ENCODE assay signal across 35 cellular contexts in the genomic region with DNA sequence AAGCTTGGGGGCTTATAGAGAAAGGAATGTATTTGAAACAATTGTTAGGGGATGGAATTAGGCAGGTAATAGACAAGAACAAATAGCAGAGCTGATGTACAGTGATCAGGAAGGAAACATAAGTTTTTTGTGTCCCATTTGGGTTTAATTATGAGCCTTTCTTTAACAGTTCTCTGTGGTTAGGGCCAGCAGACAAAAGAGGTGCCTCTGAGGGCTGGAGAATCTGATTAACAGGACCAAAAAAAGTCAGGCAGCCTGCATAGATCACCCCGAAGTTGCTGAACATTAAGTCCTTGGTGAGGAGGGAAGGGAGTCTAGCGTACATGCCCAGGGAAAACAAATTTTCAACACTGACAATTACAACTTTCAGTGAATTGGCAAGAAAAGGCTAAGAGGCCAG.
DNase-seq lines count a peak whose midpoint lies in the region; ATAC-seq, FAIRE-seq and TF ChIP-seq lines count a peak whose summit lies in the region.
"Had no signal": no experiment of that assay in that cellular context is flagged by ENCODE, and none has a peak within 500 bp of the region (broad histone marks: within the 10 kb centered on the region; RNA-seq: fewer than 3 reads in every experiment).

No MANE protein-coding gene starts in this region.

- peaks cover 8% of the 10 kb centered on the region for H3K27me3 Mint-ChIP-seq in nephron (ENCODE audit: low read depth)
- H3K27me3 Mint-ChIP-seq in glutamatergic neuron (ENCODE audit: unreplicated experiment), result no peaks in the 10 kb centered on the region

- H3K27me3 ChIP-seq in HepG2 (ENCODE audit: control insufficient read depth in 1 of 2, insufficient read depth in 2 of 2, low read length in 2 of 2), result no peaks in the 10 kb centered on the region
- H3K27me3 ChIP-seq in right lobe of liver, result no peaks in the 10 kb centered on the region
- no peaks in the 10 kb centered on the region for H3K27me3 ChIP-seq in H1 (replicated peaks in 1 of 4; ENCODE audit: control insufficient read depth in 3 of 4, extremely low read depth in 1 of 4, insufficient read depth in 3 of 4, low read length in 3 of 4)
- H3K27me3 ChIP-seq: gastrocnemius medialis, sigmoid colon had no signal

- TF ChIP-seq CTCF in HepG2 (CRISPR knock-in tag; IDR thresholded peaks at IDR 0.05) (no peak), right lobe of liver (IDR thresholded peaks at IDR 0.05) (no peak), H1 (IDR thresholded peaks at IDR 0.05; ENCODE audit: control extremely low read depth in 1 of 3, insufficient read depth in 1 of 3, low read depth in 1 of 3, low read length in 3 of 3) (no peak), nephron (IDR thresholded peaks at IDR 0.05; ENCODE audit: unreplicated experiment in 3 of 3) (no peak), glutamatergic neuron (IDR thresholded peaks at IDR 0.05; ENCODE audit: partially characterized antibody, unreplicated experiment) (no peak)

- in situ Hi-C loops in HepG2 (cut with HindIII; ENCODE audit: extremely low pct_ligation_motif_present, low pct_unique_long_range_greater_than_20kb), result no loop called here

- H3K4me3 ChIP-seq in HepG2 (replicated peaks in 1 of 3; ENCODE audit: insufficient read depth in 1 of 3, low read depth in 2 of 3, low read length in 3 of 3), result no peak overlapping the region
- no peak overlapping the region for H3K4me3 ChIP-seq in right lobe of liver
- no peak overlapping the region for H3K4me3 ChIP-seq in H1 (ENCODE audit: extremely low read depth in 1 of 4, insufficient read depth in 2 of 4, low read depth in 3 of 4, low read length in 4 of 4)
- H3K4me3 ChIP-seq: coronary artery, gastrocnemius medialis, K562, prostate gland, sigmoid colon had no signal

- H3K36me3 ChIP-seq in HepG2 (replicated peaks in 1 of 2; ENCODE audit: control insufficient read depth in 1 of 2, insufficient read depth in 2 of 2, low read length in 2 of 2) (no peaks in the 10 kb centered on the region), right lobe of liver (no peaks in the 10 kb centered on the region), H1 (ENCODE audit: control insufficient read depth in 2 of 4, insufficient read depth in 4 of 4, low read length in 3 of 4) (no peaks in the 10 kb centered on the region)
- H3K36me3 ChIP-seq: BE2C, gastrocnemius medialis, prostate gland, sigmoid colon had no signal

- no peak overlapping the region for H2AK5ac ChIP-seq in H1 (ENCODE audit: low read depth, low read length)

- H4K5ac ChIP-seq in H1 (ENCODE audit: insufficient read length, low read depth, low read length), result no peak overlapping the region

- H2BK20ac ChIP-seq in H1 (ENCODE audit: low read length), result no peak overlapping the region

- CTCF ChIA-PET in HepG2 (lab: Yijun Ruan, JAX; ENCODE audit: low intra/inter-chr PET ratio, low total read pairs) (no interaction called here), H1 (lab: Charles Lee; ENCODE audit: partially characterized antibody) (interaction anchor here (0.8 to 1.0 kb wide), 2 partner anchors 125 to 183 kb away, joined by 3 read pairs; no protein-coding TSS in a partner anchor)

- H2BK15ac ChIP-seq in H1 (ENCODE audit: low read length), result no peak overlapping the region

- no peaks in the 10 kb centered on the region for H3K79me1 ChIP-seq in H1 (ENCODE audit: low read depth, low read length)

- no peak overlapping the region for H3K9ac ChIP-seq in HepG2 (ENCODE audit: insufficient read depth, low read depth, low read length)
- no peak overlapping the region for H3K9ac ChIP-seq in H1 (replicated peaks in 1 of 4; ENCODE audit: extremely low read depth in 1 of 4, low read depth in 3 of 4, low read length in 3 of 4)

- no peaks in the 10 kb centered on the region for H3K36me3 Mint-ChIP-seq in nephron (ENCODE audit: low read depth)
- H3K36me3 Mint-ChIP-seq in glutamatergic neuron (ENCODE audit: unreplicated experiment), result no peaks in the 10 kb centered on the region
- H3K36me3 Mint-ChIP-seq: activated CD4-positive, alpha-beta memory T cell treated with anti-CD3 and anti-CD28 coated beads for 36 hours; immature natural killer cell; natural killer cell; stimulated activated naive B cell treated with anti-CD40 and anti-IgM and Interleukin-4, amounts not matched to agents 10 μg/mL and 1 μg/mL and 100 μg/mL, for 72 hours had no signal

- no peak overlapping the region for H3K18ac ChIP-seq in H1 (ENCODE audit: extremely low read depth, low read length)

- H3K27ac Mint-ChIP-seq in nephron (peak overlapping the region; percentile 9 to 63 (median 45)), glutamatergic neuron (ENCODE audit: unreplicated experiment) (no peak overlapping the region)
- H3K27ac Mint-ChIP-seq: activated CD4-positive, alpha-beta memory T cell treated with anti-CD3 and anti-CD28 coated beads for 36 hours; activated T-helper 17 cell treated with anti-CD3 and anti-CD28 coated beads, Interleukin-2, amount 50 U/mL, for 72 hours; immature natural killer cell; natural killer cell; stimulated activated naive B cell treated with anti-CD40 and anti-IgM and Interleukin-4, amounts not matched to agents 10 μg/mL and 1 μg/mL and 100 μg/mL, for 72 hours; T-helper 17 cell had no signal

- H3K4me1 ChIP-seq in HepG2 (ENCODE audit: insufficient read depth, low read length) (peaks cover 23% of the 10 kb centered on the region), right lobe of liver (no peaks in the 10 kb centered on the region), H1 (replicated peaks in 1 of 4; ENCODE audit: control insufficient read depth in 3 of 4, insufficient read depth in 4 of 4, low read length in 3 of 4) (peaks cover 0 to 7% (median 1%) of the 10 kb centered on the region in 4 experiments; a peak in 5 of 7 replicates)
- H3K4me1 ChIP-seq: BE2C, gastrocnemius medialis, prostate gland, sigmoid colon had no signal

- no peaks in the 10 kb centered on the region for H3K79me2 ChIP-seq in HepG2 (ENCODE audit: insufficient read depth, low read length)
- no peaks in the 10 kb centered on the region for H3K79me2 ChIP-seq in H1 (ENCODE audit: control insufficient read depth in 1 of 2, insufficient read depth in 2 of 2, low read length in 2 of 2)

- H3K4me1 Mint-ChIP-seq in nephron (peaks cover 22% of the 10 kb centered on the region), glutamatergic neuron (ENCODE audit: low read depth, unreplicated experiment) (no peaks in the 10 kb centered on the region)
- H3K4me1 Mint-ChIP-seq: activated T-helper 17 cell treated with anti-CD3 and anti-CD28 coated beads, Interleukin-2, amount 50 U/mL, for 72 hours; immature natural killer cell; natural killer cell; T-helper 17 cell had no signal

- H3K27ac ChIP-seq in HepG2 (ENCODE audit: extremely low read length, insufficient read depth, low read length), result no peak overlapping the region
- no peak overlapping the region for H3K27ac ChIP-seq in right lobe of liver
- no peak overlapping the region for H3K27ac ChIP-seq in H1 (ENCODE audit: low read depth, low read length)
- H3K27ac ChIP-seq: coronary artery, gastrocnemius medialis, prostate gland, sigmoid colon had no signal

- H2AFZ ChIP-seq in HepG2 (ENCODE audit: low read length), result no peak overlapping the region
- H2AFZ ChIP-seq in H1 (ENCODE audit: low read length), result peak overlapping the region; percentile 82

- POLR2A ChIA-PET in HepG2 (lab: Yijun Ruan, JAX) (no interaction called here), H1 (lab: Charles Lee; ENCODE audit: partially characterized antibody) (no interaction called here)

- H3K14ac ChIP-seq in H1 (ENCODE audit: insufficient read length), result no peak overlapping the region

- no peaks in the 10 kb centered on the region for H3K23me2 ChIP-seq in H1 (ENCODE audit: low read depth, low read length)

- H3K56ac ChIP-seq in H1 (replicated peaks; ENCODE audit: insufficient read length, low read depth, low read length), result no peak overlapping the region

- no peak for DNase-seq in HepG2 (ENCODE audit: low spot score)
- no peak for DNase-seq in right lobe of liver
- no peak for DNase-seq in H1 (ENCODE audit: low read depth in 1 of 2, low spot score in 2 of 2)
- no peak for DNase-seq in dedifferentiated amniotic fluid mesenchymal stem cell (ENCODE audit: extremely low spot score)
- no peak for DNase-seq in glutamatergic neuron
- DNase-seq in activated CD8-positive, alpha-beta memory T cell treated with anti-CD3 and anti-CD28 coated beads, Interleukin-2, amount 50 U/mL, for 4 hours, result no peak
- DNase-seq: activated CD4-positive, alpha-beta memory T cell treated with anti-CD3 and anti-CD28 coated beads for 36 hours; activated CD4-positive, CD25-positive, alpha-beta regulatory T cell treated with anti-CD3 and anti-CD28 coated beads, Interleukin-2, amount 50 U/mL, for 72 hours; activated CD8-positive, alpha-beta memory T cell treated with anti-CD3 and anti-CD28 coated beads, Interleukin-2, amount 50 U/mL, for 48 hours; activated naive CD4-positive, alpha-beta T cell treated with anti-CD3 and anti-CD28 coated beads, Interleukin-2, amount 50 U/mL, for 16 hours; anterior cingulate cortex; BE2C; gastrocnemius medialis; GF-D8; hypothalamus; immature natural killer cell; midbrain; natural killer cell; NCI-H1417; NCI-H2029 treated with DMSO at 0.1 percent for 48 hours; NCI-H226; NCI-H748 treated with DMSO at 0.1 percent for 48 hours; RPMI8226; sigmoid colon; stimulated activated naive B cell treated with anti-CD40 and anti-IgM and Interleukin-4, amounts not matched to agents 10 μg/mL and 1 μg/mL and 100 μg/mL, for 72 hours; T-helper 17 cell had no signal

- no peak overlapping the region for H2BK12ac ChIP-seq in H1 (ENCODE audit: low read depth, low read length)

- TF ChIP-seq EP300 in HepG2 (IDR thresholded peaks at IDR 0.05; ENCODE audit: low read depth in 2 of 2, low read length in 2 of 2), result no peak
- no peak for TF ChIP-seq EP300 in HepG2 (CRISPR knock-in tag; IDR thresholded peaks at IDR 0.05; ENCODE audit: borderline replicate concordance)
- TF ChIP-seq EP300 in H1 (IDR thresholded peaks at IDR 0.05; ENCODE audit: borderline replicate concordance in 1 of 2, low read depth in 2 of 2, low read length in 2 of 2), result no peak

- no peak for ATAC-seq in HepG2
- no peak for ATAC-seq in right lobe of liver
- ATAC-seq in GM21526 (IDR thresholded peaks at IDR 0.05; ENCODE audit: low FRiP score, unreplicated experiment), result no peak
- ATAC-seq: activated T-helper 17 cell treated with anti-CD3 and anti-CD28 coated beads, Interleukin-2, amount 50 U/mL, for 72 hours; esophagus mucosa; gastrocnemius medialis; HCT116; K562; left lobe of liver; natural killer cell; stimulated activated naive B cell treated with anti-CD40 and anti-IgM and Interleukin-4, amounts not matched to agents 10 μg/mL and 1 μg/mL and 100 μg/mL, for 72 hours; T-helper 17 cell had no signal

- H3K9me3 ChIP-seq in HepG2 (ENCODE audit: low read length), result no peaks in the 10 kb centered on the region
- no peaks in the 10 kb centered on the region for H3K9me3 ChIP-seq in right lobe of liver
- H3K9me3 ChIP-seq in H1 (ENCODE audit: insufficient read depth in 2 of 2, low read depth in 1 of 2, low read length in 1 of 2), result no peaks in the 10 kb centered on the region
- H3K9me3 ChIP-seq: BE2C, gastrocnemius medialis, prostate gland, sigmoid colon had no signal

- peak overlapping the region; percentile 20; the same call in 1 of the 2 replicates for H3K4me2 ChIP-seq in HepG2 (ENCODE audit: low read depth, low read length)
- no peak overlapping the region for H3K4me2 ChIP-seq in H1 (ENCODE audit: insufficient read depth in 1 of 2, low read depth in 2 of 2, low read length in 2 of 2)

- WGBS in HepG2 (ENCODE audit: low lambda C conversion rate), result 2% methylated on average over 2 of the region's 2 CpGs
- 49% methylated on average over 2 of the region's 2 CpGs for WGBS in right lobe of liver (ENCODE audit: insufficient coverage, low coverage, low lambda C conversion rate, missing lambda C conversion rate)
- 89% methylated on average over 2 of the region's 2 CpGs; no CpG with 5 or more reads in 1 of the 2 experiments for WGBS in H1 (ENCODE audit: extremely low coverage in 1 of 2, insufficient coverage in 1 of 2, insufficient read length in 1 of 2, insufficient replicate concordance in 2 of 2, low coverage in 1 of 2, low lambda C conversion rate in 2 of 2, missing lambda C conversion rate in 1 of 2), 2 experiments

- H3K9me3 Mint-ChIP-seq in nephron (peaks cover 3% of the 10 kb centered on the region), glutamatergic neuron (ENCODE audit: unreplicated experiment) (no peaks in the 10 kb centered on the region)
- H3K9me3 Mint-ChIP-seq: activated CD4-positive, alpha-beta memory T cell treated with anti-CD3 and anti-CD28 coated beads for 36 hours; activated T-helper 17 cell treated with anti-CD3 and anti-CD28 coated beads, Interleukin-2, amount 50 U/mL, for 72 hours; natural killer cell; stimulated activated naive B cell treated with anti-CD40 and anti-IgM and Interleukin-4, amounts not matched to agents 10 μg/mL and 1 μg/mL and 100 μg/mL, for 72 hours had no signal

- TF ChIP-seq RAD21 in HepG2 (CRISPR knock-in tag; IDR thresholded peaks at IDR 0.05), result no peak
- no peak for TF ChIP-seq RAD21 in H1 (IDR thresholded peaks at IDR 0.05 in 1 of 2, conservative IDR thresholded peaks at IDR 0.05 in 1 of 2; ENCODE audit: low read depth in 2 of 2, low read length in 2 of 2)

- no peak overlapping the region for H3K4ac ChIP-seq in H1 (replicated peaks; ENCODE audit: insufficient read length, low read depth, low read length)

- intact Hi-C loops in HepG2 (cut with micrococcal nuclease; ENCODE audit: unreplicated experiment), result no loop called here
- intact Hi-C loops in right lobe of liver (cut with DNase I), result no loop called here

- H4K91ac ChIP-seq in H1 (replicated peaks; ENCODE audit: insufficient read length, low read length), result no peak overlapping the region

- TF ChIP-seq POLR2A in HepG2 (IDR thresholded peaks at IDR 0.05; ENCODE audit: insufficient read depth in 1 of 2, low read depth in 2 of 2, low read length in 2 of 2), result no peak
- TF ChIP-seq POLR2A in right lobe of liver (IDR thresholded peaks at IDR 0.05), result no peak
- TF ChIP-seq POLR2A in H1 (IDR thresholded peaks at IDR 0.05; ENCODE audit: control extremely low read depth in 1 of 2, low read depth in 2 of 2, low read length in 2 of 2), result no peak

- H4K8ac ChIP-seq in H1 (ENCODE audit: extremely low read depth, insufficient read depth, low read length), result no peak overlapping the region

- FAIRE-seq in HepG2 (lab: Jason Lieb, UNC) (no peak), H1 (lab: Jason Lieb, UNC) (no peak)
- FAIRE-seq: K562 had no signal

- H3K23ac ChIP-seq in H1 (ENCODE audit: insufficient read length), result no peak overlapping the region

- no peak overlapping the region for H2BK120ac ChIP-seq in H1 (replicated peaks; ENCODE audit: low read depth, low read length)

- no TSS peak for BruUV-seq in HepG2 (replicated peaks; lab: Mats Ljungman, UMichigan)

- H3K4me3 Mint-ChIP-seq in nephron (no peak overlapping the region), glutamatergic neuron (ENCODE audit: unreplicated experiment) (no peak overlapping the region)
- H3K4me3 Mint-ChIP-seq: activated CD4-positive, alpha-beta memory T cell treated with anti-CD3 and anti-CD28 coated beads for 36 hours; activated T-helper 17 cell treated with anti-CD3 and anti-CD28 coated beads, Interleukin-2, amount 50 U/mL, for 72 hours; immature natural killer cell; natural killer cell; stimulated activated naive B cell treated with anti-CD40 and anti-IgM and Interleukin-4, amounts not matched to agents 10 μg/mL and 1 μg/mL and 100 μg/mL, for 72 hours; T-helper 17 cell had no signal

- H4K20me1 ChIP-seq in HepG2 (ENCODE audit: insufficient read depth, low read length) (no peaks in the 10 kb centered on the region), H1 (replicated peaks in 1 of 2; ENCODE audit: control insufficient read depth in 1 of 2, insufficient read depth in 2 of 2, low read length in 2 of 2) (no peaks in the 10 kb centered on the region)

- no peak overlapping the region for H2BK5ac ChIP-seq in H1 (ENCODE audit: low read depth, low read length)
